Comparison of ENCODE assay signal across 1 cellular context in the genomic region with DNA sequence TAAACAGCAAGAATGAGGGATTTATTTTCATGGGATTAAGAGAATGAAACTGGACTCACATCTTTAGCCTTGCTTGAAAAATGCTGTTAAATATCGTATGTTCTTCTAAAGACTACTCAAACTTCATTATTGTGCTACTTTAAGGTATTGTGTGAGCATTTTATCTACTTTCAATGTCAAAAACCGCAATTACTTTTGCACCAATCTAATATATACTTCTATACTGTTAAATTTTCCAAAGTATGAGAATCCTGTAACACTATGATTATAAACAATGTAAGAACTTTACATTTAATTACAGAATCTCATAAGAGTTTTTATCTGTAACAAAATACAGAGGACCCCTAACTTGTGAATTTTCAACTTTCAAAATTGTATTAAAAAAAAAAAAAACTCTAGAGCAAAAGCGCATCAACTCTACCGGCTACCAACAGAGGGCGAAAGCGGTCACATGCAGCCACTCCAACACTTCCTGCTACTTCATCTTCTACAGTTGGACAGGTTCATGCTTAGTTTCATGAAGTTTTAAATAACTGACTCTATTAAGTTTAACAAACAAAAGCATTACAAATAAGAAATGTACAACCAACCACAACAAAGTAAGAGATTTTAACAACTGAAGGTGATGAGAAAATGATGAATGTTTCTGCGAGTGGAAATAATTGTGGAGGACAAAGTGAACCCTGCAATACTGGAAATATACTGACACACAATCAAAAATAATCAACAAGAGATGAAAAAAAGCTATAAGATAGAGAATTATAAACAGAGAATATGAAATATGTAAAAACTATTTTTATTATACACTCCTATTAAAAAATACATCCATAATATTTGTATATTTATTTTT.
TF ChIP-seq lines count a peak whose summit lies in the region.

No MANE protein-coding gene starts in this region.

TF ChIP-seq in SK-N-SH, 30 proteins besides CTCF, POLR2A, EP300 and RAD21 (continued from another document):
- peak; percentile 56 for TF ChIP-seq SMC3 (IDR thresholded peaks at IDR 0.05; ENCODE audit: low read depth, low read length)
- TF ChIP-seq, protein P1, sequence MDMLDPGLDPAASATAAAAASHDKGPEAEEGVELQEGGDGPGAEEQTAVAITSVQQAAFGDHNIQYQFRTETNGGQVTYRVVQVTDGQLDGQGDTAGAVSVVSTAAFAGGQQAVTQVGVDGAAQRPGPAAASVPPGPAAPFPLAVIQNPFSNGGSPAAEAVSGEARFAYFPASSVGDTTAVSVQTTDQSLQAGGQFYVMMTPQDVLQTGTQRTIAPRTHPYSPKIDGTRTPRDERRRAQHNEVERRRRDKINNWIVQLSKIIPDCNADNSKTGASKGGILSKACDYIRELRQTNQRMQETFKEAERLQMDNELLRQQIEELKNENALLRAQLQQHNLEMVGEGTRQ (IDR thresholded peaks at IDR 0.05; ENCODE audit: borderline replicate concordance, low read depth, low read length): no peak
- TF ChIP-seq, protein P2, sequence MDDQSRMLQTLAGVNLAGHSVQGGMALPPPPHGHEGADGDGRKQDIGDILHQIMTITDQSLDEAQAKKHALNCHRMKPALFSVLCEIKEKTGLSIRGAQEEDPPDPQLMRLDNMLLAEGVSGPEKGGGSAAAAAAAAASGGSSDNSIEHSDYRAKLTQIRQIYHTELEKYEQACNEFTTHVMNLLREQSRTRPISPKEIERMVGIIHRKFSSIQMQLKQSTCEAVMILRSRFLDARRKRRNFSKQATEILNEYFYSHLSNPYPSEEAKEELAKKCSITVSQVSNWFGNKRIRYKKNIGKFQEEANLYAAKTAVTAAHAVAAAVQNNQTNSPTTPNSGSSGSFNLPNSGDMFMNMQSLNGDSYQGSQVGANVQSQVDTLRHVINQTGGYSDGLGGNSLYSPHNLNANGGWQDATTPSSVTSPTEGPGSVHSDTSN (IDR thresholded peaks at IDR 0.05): peak; percentile 9; the same call in 1 of the 2 replicates
- no peak for TF ChIP-seq RXRA (IDR thresholded peaks at IDR 0.05; ENCODE audit: borderline replicate concordance, low read depth)
- no peak for TF ChIP-seq EZH2phosphoT487 (IDR thresholded peaks at IDR 0.05; ENCODE audit: borderline replicate concordance, low read depth)
